2 cellular contexts compared by ENCODE assay signal in genomic region chr12:54294914-54295566, GRCh38.
TF ChIP-seq lines count a peak whose summit lies in the region.

No MANE protein-coding gene starts in this region.

TF ChIP-seq in H1, 55 proteins besides CTCF, POLR2A, EP300 and RAD21:
- TF ChIP-seq PHF8 (conservative IDR thresholded peaks at IDR 0.05; ENCODE audit: low read depth, low read length), result no peak
- TF ChIP-seq EGR1 (IDR thresholded peaks at IDR 0.05; ENCODE audit: borderline replicate concordance, low read depth, low read length), result no peak
- no peak for TF ChIP-seq USF2 (IDR thresholded peaks at IDR 0.05; ENCODE audit: low read length)
- TF ChIP-seq HDAC6 (IDR thresholded peaks at IDR 0.05; ENCODE audit: low read depth, low read length), result no peak
- no peak for TF ChIP-seq SUZ12 (IDR thresholded peaks at IDR 0.05; ENCODE audit: low read length)
- no peak for TF ChIP-seq EZH2 (IDR thresholded peaks at IDR 0.05; ENCODE audit: low read depth, low read length, severe bottlenecking)
- TF ChIP-seq CTBP2 (IDR thresholded peaks at IDR 0.05; ENCODE audit: borderline replicate concordance, insufficient read depth, insufficient read length, low read length), result no peak
- no peak for TF ChIP-seq POLR2AphosphoS5 (IDR thresholded peaks at IDR 0.05; ENCODE audit: low read depth, low read length)
- no peak for TF ChIP-seq SIX5 (IDR thresholded peaks at IDR 0.05; ENCODE audit: low read depth, low read length)
- no peak for TF ChIP-seq KDM1A (IDR thresholded peaks at IDR 0.05; ENCODE audit: borderline replicate concordance, low read length)
- TF ChIP-seq SAP30 (IDR thresholded peaks at IDR 0.05; ENCODE audit: insufficient read depth, insufficient replicate concordance, low read length), result no peak
- no peak for TF ChIP-seq CEBPB (IDR thresholded peaks at IDR 0.05; ENCODE audit: low read depth, low read length)
- TF ChIP-seq ASH2L (IDR thresholded peaks at IDR 0.05; ENCODE audit: low read length), result no peak
- no peak for TF ChIP-seq SP4 (IDR thresholded peaks at IDR 0.05; ENCODE audit: low read length)
- TF ChIP-seq ATF2 (IDR thresholded peaks at IDR 0.05; ENCODE audit: low read length), result no peak
- no peak for TF ChIP-seq GTF2F1 (IDR thresholded peaks at IDR 0.05; ENCODE audit: borderline replicate concordance, low read depth, low read length)
- TF ChIP-seq CBX5 (IDR thresholded peaks at IDR 0.05; ENCODE audit: low read depth, low read length), result no peak
- TF ChIP-seq TAF7 (optimal IDR thresholded peaks at IDR 0.05; ENCODE audit: borderline replicate concordance, low read depth, low read length), result no peak
- no peak for TF ChIP-seq SRF (IDR thresholded peaks at IDR 0.05; ENCODE audit: low read depth, low read length)
- TF ChIP-seq KDM5A (IDR thresholded peaks at IDR 0.05; ENCODE audit: low read length), result no peak
TF ChIP-seq in H1: peak in this region for 0.

TF ChIP-seq in GM23338, 12 proteins besides CTCF, POLR2A, EP300 and RAD21:
- TF ChIP-seq ZNF331 (CRISPR knock-in tag; IDR thresholded peaks at IDR 0.05; ENCODE audit: low read depth) (no peak), ZNF114 (CRISPR knock-in tag; IDR thresholded peaks at IDR 0.05) (no peak)
